ENCODE assay signal across 1 cellular context in the genomic region with DNA sequence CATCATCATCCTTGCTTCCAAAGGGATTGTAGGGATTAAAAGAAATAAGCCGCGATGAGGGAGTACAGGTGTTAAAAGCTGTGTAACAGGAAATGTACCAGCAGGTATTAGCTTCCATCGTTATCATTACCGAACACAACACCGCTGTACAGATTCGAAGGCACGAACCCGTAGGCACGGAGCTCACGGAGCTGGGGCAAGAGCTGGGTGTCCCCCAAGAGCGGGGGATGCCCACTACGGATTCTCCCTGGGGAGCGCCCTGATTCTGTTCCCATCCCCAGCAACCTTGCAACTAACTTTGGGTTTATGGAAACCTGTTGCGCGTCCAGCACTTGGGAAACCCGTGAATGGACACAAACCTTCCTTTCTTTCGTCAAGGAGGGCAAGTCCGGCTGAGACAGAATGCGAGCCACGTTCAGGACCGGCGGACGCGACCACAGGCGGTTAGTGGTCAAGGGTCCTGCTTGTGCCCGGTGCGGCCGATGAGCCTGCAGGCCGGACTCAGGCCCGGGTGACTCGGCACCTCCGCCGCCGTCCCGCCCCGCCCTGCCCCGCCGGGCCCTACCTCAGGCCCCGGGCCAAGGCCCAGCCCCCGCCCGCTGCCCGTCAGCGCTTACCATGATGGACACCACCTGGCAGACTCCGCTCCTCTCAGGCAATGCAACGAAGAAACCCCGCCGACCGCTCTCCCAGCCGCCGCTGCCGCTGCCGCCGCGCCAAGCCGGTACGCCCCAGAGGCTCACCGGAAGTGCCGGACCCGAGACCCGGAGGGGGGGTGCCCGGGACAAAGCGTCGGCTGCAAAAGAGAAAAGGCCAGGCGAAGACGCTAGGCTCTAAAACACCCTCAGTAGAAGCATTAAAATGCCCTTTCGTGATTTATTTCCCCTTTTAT.
TF ChIP-seq lines count a peak whose summit lies in the region.

A gene with protein sequence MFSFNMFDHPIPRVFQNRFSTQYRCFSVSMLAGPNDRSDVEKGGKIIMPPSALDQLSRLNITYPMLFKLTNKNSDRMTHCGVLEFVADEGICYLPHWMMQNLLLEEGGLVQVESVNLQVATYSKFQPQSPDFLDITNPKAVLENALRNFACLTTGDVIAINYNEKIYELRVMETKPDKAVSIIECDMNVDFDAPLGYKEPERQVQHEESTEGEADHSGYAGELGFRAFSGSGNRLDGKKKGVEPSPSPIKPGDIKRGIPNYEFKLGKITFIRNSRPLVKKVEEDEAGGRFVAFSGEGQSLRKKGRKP (minus strand): TSS at position 728 of the 892 bp plus-strand sequence. CDS start 108 bp downstream, at position 620.

TF ChIP-seq in K562, 482 proteins besides CTCF, POLR2A, EP300 and RAD21 (continued from another document and continues in another):
- TF ChIP-seq MEF2D (tag; conservative IDR thresholded peaks at IDR 0.05; ENCODE audit: low read depth): no peak
- TF ChIP-seq, protein P1, sequence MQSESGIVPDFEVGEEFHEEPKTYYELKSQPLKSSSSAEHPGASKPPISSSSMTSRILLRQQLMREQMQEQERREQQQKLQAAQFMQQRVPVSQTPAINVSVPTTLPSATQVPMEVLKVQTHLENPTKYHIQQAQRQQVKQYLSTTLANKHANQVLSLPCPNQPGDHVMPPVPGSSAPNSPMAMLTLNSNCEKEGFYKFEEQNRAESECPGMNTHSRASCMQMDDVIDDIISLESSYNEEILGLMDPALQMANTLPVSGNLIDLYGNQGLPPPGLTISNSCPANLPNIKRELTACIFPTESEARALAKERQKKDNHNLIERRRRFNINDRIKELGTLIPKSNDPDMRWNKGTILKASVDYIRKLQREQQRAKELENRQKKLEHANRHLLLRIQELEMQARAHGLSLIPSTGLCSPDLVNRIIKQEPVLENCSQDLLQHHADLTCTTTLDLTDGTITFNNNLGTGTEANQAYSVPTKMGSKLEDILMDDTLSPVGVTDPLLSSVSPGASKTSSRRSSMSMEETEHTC (IDR thresholded peaks at IDR 0.05): no peak
- peak; percentile 98 for TF ChIP-seq BHLHE40 (IDR thresholded peaks at IDR 0.05; ENCODE audit: low read length)
- TF ChIP-seq, protein P2, sequence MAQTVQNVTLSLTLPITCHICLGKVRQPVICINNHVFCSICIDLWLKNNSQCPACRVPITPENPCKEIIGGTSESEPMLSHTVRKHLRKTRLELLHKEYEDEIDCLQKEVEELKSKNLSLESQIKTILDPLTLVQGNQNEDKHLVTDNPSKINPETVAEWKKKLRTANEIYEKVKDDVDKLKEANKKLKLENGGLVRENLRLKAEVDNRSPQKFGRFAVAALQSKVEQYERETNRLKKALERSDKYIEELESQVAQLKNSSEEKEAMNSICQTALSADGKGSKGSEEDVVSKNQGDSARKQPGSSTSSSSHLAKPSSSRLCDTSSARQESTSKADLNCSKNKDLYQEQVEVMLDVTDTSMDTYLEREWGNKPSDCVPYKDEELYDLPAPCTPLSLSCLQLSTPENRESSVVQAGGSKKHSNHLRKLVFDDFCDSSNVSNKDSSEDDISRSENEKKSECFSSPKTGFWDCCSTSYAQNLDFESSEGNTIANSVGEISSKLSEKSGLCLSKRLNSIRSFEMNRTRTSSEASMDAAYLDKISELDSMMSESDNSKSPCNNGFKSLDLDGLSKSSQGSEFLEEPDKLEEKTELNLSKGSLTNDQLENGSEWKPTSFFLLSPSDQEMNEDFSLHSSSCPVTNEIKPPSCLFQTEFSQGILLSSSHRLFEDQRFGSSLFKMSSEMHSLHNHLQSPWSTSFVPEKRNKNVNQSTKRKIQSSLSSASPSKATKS (CRISPR knock-in tag; IDR thresholded peaks at IDR 0.05): no peak
- TF ChIP-seq ELK1 (CRISPR knock-in tag; IDR thresholded peaks at IDR 0.05): no peak
- TF ChIP-seq RB1 (IDR thresholded peaks at IDR 0.05; ENCODE audit: low read depth): no peak
- TF ChIP-seq ZNF77 (CRISPR knock-in tag; IDR thresholded peaks at IDR 0.05): no peak
- no peak for TF ChIP-seq ELF1 (tag; IDR thresholded peaks at IDR 0.05)
- TF ChIP-seq, protein P3, sequence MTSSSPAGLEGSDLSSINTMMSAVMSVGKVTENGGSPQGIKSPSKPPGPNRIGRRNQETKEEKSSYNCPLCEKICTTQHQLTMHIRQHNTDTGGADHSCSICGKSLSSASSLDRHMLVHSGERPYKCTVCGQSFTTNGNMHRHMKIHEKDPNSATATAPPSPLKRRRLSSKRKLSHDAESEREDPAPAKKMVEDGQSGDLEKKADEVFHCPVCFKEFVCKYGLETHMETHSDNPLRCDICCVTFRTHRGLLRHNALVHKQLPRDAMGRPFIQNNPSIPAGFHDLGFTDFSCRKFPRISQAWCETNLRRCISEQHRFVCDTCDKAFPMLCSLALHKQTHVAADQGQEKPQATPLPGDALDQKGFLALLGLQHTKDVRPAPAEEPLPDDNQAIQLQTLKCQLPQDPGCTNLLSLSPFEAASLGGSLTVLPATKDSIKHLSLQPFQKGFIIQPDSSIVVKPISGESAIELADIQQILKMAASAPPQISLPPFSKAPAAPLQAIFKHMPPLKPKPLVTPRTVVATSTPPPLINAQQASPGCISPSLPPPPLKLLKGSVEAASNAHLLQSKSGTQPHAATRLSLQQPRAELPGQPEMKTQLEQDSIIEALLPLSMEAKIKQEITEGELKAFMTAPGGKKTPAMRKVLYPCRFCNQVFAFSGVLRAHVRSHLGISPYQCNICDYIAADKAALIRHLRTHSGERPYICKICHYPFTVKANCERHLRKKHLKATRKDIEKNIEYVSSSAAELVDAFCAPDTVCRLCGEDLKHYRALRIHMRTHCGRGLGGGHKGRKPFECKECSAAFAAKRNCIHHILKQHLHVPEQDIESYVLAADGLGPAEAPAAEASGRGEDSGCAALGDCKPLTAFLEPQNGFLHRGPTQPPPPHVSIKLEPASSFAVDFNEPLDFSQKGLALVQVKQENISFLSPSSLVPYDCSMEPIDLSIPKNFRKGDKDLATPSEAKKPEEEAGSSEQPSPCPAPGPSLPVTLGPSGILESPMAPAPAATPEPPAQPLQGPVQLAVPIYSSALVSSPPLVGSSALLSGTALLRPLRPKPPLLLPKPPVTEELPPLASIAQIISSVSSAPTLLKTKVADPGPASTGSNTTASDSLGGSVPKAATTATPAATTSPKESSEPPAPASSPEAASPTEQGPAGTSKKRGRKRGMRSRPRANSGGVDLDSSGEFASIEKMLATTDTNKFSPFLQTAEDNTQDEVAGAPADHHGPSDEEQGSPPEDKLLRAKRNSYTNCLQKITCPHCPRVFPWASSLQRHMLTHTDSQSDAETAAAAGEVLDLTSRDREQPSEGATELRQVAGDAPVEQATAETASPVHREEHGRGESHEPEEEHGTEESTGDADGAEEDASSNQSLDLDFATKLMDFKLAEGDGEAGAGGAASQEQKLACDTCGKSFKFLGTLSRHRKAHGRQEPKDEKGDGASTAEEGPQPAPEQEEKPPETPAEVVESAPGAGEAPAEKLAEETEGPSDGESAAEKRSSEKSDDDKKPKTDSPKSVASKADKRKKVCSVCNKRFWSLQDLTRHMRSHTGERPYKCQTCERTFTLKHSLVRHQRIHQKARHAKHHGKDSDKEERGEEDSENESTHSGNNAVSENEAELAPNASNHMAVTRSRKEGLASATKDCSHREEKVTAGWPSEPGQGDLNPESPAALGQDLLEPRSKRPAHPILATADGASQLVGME (CRISPR knock-in tag; IDR thresholded peaks at IDR 0.05): peak; percentile 7; the same call in 1 of the 2 replicates
- TF ChIP-seq ZNF354B (CRISPR knock-in tag; IDR thresholded peaks at IDR 0.05): no peak
- no peak for TF ChIP-seq HES1 (IDR thresholded peaks at IDR 0.05; ENCODE audit: low read depth)
- TF ChIP-seq, protein P4, sequence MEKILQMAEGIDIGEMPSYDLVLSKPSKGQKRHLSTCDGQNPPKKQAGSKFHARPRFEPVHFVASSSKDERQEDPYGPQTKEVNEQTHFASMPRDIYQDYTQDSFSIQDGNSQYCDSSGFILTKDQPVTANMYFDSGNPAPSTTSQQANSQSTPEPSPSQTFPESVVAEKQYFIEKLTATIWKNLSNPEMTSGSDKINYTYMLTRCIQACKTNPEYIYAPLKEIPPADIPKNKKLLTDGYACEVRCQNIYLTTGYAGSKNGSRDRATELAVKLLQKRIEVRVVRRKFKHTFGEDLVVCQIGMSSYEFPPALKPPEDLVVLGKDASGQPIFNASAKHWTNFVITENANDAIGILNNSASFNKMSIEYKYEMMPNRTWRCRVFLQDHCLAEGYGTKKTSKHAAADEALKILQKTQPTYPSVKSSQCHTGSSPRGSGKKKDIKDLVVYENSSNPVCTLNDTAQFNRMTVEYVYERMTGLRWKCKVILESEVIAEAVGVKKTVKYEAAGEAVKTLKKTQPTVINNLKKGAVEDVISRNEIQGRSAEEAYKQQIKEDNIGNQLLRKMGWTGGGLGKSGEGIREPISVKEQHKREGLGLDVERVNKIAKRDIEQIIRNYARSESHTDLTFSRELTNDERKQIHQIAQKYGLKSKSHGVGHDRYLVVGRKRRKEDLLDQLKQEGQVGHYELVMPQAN (IDR thresholded peaks at IDR 0.05; ENCODE audit: borderline replicate concordance): no peak
- TF ChIP-seq ZNF280A (IDR thresholded peaks at IDR 0.05; ENCODE audit: low read depth, partially characterized antibody): no peak
- no peak for TF ChIP-seq L3MBTL2 (IDR thresholded peaks at IDR 0.05)
- TF ChIP-seq XRCC3 (IDR thresholded peaks at IDR 0.05): no peak
- TF ChIP-seq SMARCA4 (IDR thresholded peaks at IDR 0.05): no peak
- TF ChIP-seq, protein P5, sequence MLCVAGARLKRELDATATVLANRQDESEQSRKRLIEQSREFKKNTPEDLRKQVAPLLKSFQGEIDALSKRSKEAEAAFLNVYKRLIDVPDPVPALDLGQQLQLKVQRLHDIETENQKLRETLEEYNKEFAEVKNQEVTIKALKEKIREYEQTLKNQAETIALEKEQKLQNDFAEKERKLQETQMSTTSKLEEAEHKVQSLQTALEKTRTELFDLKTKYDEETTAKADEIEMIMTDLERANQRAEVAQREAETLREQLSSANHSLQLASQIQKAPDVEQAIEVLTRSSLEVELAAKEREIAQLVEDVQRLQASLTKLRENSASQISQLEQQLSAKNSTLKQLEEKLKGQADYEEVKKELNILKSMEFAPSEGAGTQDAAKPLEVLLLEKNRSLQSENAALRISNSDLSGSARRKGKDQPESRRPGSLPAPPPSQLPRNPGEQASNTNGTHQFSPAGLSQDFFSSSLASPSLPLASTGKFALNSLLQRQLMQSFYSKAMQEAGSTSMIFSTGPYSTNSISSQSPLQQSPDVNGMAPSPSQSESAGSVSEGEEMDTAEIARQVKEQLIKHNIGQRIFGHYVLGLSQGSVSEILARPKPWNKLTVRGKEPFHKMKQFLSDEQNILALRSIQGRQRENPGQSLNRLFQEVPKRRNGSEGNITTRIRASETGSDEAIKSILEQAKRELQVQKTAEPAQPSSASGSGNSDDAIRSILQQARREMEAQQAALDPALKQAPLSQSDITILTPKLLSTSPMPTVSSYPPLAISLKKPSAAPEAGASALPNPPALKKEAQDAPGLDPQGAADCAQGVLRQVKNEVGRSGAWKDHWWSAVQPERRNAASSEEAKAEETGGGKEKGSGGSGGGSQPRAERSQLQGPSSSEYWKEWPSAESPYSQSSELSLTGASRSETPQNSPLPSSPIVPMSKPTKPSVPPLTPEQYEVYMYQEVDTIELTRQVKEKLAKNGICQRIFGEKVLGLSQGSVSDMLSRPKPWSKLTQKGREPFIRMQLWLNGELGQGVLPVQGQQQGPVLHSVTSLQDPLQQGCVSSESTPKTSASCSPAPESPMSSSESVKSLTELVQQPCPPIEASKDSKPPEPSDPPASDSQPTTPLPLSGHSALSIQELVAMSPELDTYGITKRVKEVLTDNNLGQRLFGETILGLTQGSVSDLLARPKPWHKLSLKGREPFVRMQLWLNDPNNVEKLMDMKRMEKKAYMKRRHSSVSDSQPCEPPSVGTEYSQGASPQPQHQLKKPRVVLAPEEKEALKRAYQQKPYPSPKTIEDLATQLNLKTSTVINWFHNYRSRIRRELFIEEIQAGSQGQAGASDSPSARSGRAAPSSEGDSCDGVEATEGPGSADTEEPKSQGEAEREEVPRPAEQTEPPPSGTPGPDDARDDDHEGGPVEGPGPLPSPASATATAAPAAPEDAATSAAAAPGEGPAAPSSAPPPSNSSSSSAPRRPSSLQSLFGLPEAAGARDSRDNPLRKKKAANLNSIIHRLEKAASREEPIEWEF (CRISPR knock-in tag; IDR thresholded peaks at IDR 0.05): no peak
- TF ChIP-seq ZNF57 (CRISPR knock-in tag; IDR thresholded peaks at IDR 0.05): 0 out of 2 replicates have a peak, but pooled peaks have one; percentile 28
- TF ChIP-seq ZNF316 (IDR thresholded peaks at IDR 0.05): no peak
- TF ChIP-seq NCOR1 (IDR thresholded peaks at IDR 0.05): no peak
